17 cellular contexts compared by ENCODE assay signal in the genomic region with DNA sequence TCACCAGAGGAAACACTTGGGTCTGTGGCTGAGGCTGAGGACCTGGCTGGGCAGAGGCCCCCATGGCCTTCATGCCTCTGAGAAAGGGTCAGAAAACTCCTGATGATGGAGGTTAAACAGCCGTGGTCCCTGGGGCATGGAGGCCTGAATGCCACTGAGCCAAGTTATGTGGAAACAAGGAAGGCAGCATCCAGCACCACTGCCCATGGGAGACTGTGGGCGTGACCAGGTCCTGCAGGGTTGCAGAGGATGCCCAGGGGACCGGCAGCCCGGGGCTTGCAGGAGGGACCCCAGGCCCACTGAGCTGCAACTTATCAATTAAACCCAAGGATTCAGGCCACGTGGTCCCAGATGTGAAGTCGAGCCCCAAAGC. TPM values are rescaled to one million over a fixed set of nuclear protein-coding genes. Genes with fewer than 3 reads are reported as not detected.
DNase-seq lines count a peak whose midpoint lies in the region; ATAC-seq, FAIRE-seq and TF ChIP-seq lines count a peak whose summit lies in the region.
"Had no signal": no experiment of that assay in that cellular context is flagged by ENCODE, and none has a peak within 500 bp of the region (broad histone marks: within the 10 kb centered on the region; RNA-seq: fewer than 3 reads in every experiment).

No MANE protein-coding gene starts in this region.

- BruUV-seq in Caco-2 (replicated peaks; lab: Mats Ljungman, UMichigan): no TSS peak

- no peak overlapping the region for H3K27ac ChIP-seq in kidney (ENCODE audit: low read depth in 2 of 2, low read length in 2 of 2)
- H3K27ac ChIP-seq in suprapubic skin: peak overlapping the region; percentile 82
- H3K27ac ChIP-seq: body of pancreas, KMS-11 had no signal

- H3K4me3 ChIP-seq in kidney (ENCODE audit: low read length in 2 of 2) (no peak overlapping the region), suprapubic skin (no peak overlapping the region), Caco-2 (ENCODE audit: low read depth, low read length) (no peak overlapping the region)
- H3K4me3 ChIP-seq: body of pancreas had no signal

- no peak for TF ChIP-seq POLR2A in GM12891 (IDR thresholded peaks at IDR 0.05; ENCODE audit: low read depth, low read length)
- TF ChIP-seq POLR2A in suprapubic skin (IDR thresholded peaks at IDR 0.05): no peak

- no peaks in the 10 kb centered on the region for H3K4me1 Mint-ChIP-seq in activated T-helper 2 cell treated with anti-CD3 and anti-CD28 coated beads, Interferon-gamma antibody, Interleukin-2, Interleukin-4, amounts not matched to agents 10 μg/mL and 5 μg/mL and 100 μg/mL, durations not matched to agents 14 hours and 24 hours and 36 hours (ENCODE audit: low read depth)
- H3K4me1 Mint-ChIP-seq in Caco-2 (ENCODE audit: low read depth, unreplicated experiment): no peaks in the 10 kb centered on the region
- H3K4me1 Mint-ChIP-seq: activated CD4-positive, alpha-beta T cell treated with anti-CD3 and anti-CD28 coated beads, Interleukin-2, amount 10 ng/mL, durations not matched to agents 7 days and 5 days; CD4-positive, CD25-positive, alpha-beta regulatory T cell; stimulated activated effector memory CD8-positive, alpha-beta T cell treated with anti-CD3 and anti-CD28 coated beads, Interleukin-12 subunit alpha, Interleukin-12 subunit beta, amount 100 ng/mL, for 72 hours had no signal

- no peaks in the 10 kb centered on the region for H3K36me3 Mint-ChIP-seq in activated T-helper 2 cell treated with anti-CD3 and anti-CD28 coated beads, Interferon-gamma antibody, Interleukin-2, Interleukin-4, amounts not matched to agents 10 μg/mL and 5 μg/mL and 100 μg/mL, durations not matched to agents 14 hours and 24 hours and 36 hours (ENCODE audit: low read depth)
- H3K36me3 Mint-ChIP-seq in Caco-2 (ENCODE audit: insufficient read depth, unreplicated experiment): no peaks in the 10 kb centered on the region
- H3K36me3 Mint-ChIP-seq: CD4-positive, CD25-positive, alpha-beta regulatory T cell; stimulated activated effector memory CD8-positive, alpha-beta T cell treated with anti-CD3 and anti-CD28 coated beads, Interleukin-12 subunit alpha, Interleukin-12 subunit beta, amount 100 ng/mL, for 72 hours had no signal

- no peak for FAIRE-seq in GM12891 (lab: Jason Lieb, UNC)
- FAIRE-seq in kidney (lab: Jason Lieb, UNC): no peak

- intact Hi-C loops in activated T-helper 2 cell treated with anti-CD3 and anti-CD28 coated beads, Interferon-gamma antibody, Interleukin-2, Interleukin-4, amounts not matched to agents 10 μg/mL and 5 μg/mL and 100 μg/mL, durations not matched to agents 14 hours and 24 hours and 36 hours (cut with micrococcal nuclease): no loop called here
- intact Hi-C loops in kidney (cut with DNase I): no loop called here
- intact Hi-C loops in Caco-2 (cut with micrococcal nuclease; ENCODE audit: unreplicated experiment): no loop called here

- no peaks in the 10 kb centered on the region for H3K9me3 ChIP-seq in kidney (ENCODE audit: control insufficient read depth in 1 of 2, low read length in 2 of 2)
- no peaks in the 10 kb centered on the region for H3K9me3 ChIP-seq in suprapubic skin
- no peaks in the 10 kb centered on the region for H3K9me3 ChIP-seq in Caco-2
- H3K9me3 ChIP-seq: body of pancreas had no signal

- H3K4me3 Mint-ChIP-seq in activated T-helper 2 cell treated with anti-CD3 and anti-CD28 coated beads, Interferon-gamma antibody, Interleukin-2, Interleukin-4, amounts not matched to agents 10 μg/mL and 5 μg/mL and 100 μg/mL, durations not matched to agents 14 hours and 24 hours and 36 hours (ENCODE audit: low read depth): no peak overlapping the region
- no peak overlapping the region for H3K4me3 Mint-ChIP-seq in Caco-2 (ENCODE audit: unreplicated experiment)
- H3K4me3 Mint-ChIP-seq: activated CD4-positive, alpha-beta T cell treated with anti-CD3 and anti-CD28 coated beads, Interleukin-2, amount 10 ng/mL, durations not matched to agents 7 days and 5 days; CD4-positive, CD25-positive, alpha-beta regulatory T cell; stimulated activated effector memory CD8-positive, alpha-beta T cell treated with anti-CD3 and anti-CD28 coated beads, Interleukin-12 subunit alpha, Interleukin-12 subunit beta, amount 100 ng/mL, for 72 hours had no signal

- H3K9me3 Mint-ChIP-seq in activated T-helper 2 cell treated with anti-CD3 and anti-CD28 coated beads, Interferon-gamma antibody, Interleukin-2, Interleukin-4, amounts not matched to agents 10 μg/mL and 5 μg/mL and 100 μg/mL, durations not matched to agents 14 hours and 24 hours and 36 hours: no peaks in the 10 kb centered on the region
- H3K9me3 Mint-ChIP-seq in Caco-2 (ENCODE audit: unreplicated experiment): no peaks in the 10 kb centered on the region
- H3K9me3 Mint-ChIP-seq: activated CD4-positive, alpha-beta T cell treated with anti-CD3 and anti-CD28 coated beads, Interleukin-2, amount 10 ng/mL, durations not matched to agents 7 days and 5 days; CD4-positive, CD25-positive, alpha-beta regulatory T cell; stimulated activated effector memory CD8-positive, alpha-beta T cell treated with anti-CD3 and anti-CD28 coated beads, Interleukin-12 subunit alpha, Interleukin-12 subunit beta, amount 100 ng/mL, for 72 hours had no signal

- DNase-seq in GM12891 (ENCODE audit: insufficient read length, low spot score) (peak; percentile 7), kidney (peak; percentile 40), suprapubic skin (ENCODE audit: low spot score in 2 of 2) (no peak), Caco-2 (no peak), HK-2 (ENCODE audit: unreplicated experiment) (no peak)
- DNase-seq in activated T-helper 2 cell treated with anti-CD3 and anti-CD28 coated beads, Interferon-gamma antibody, Interleukin-2, Interleukin-4, amounts not matched to agents 10 μg/mL and 5 μg/mL and 100 μg/mL, durations not matched to agents 14 hours and 24 hours and 36 hours (ENCODE audit: low spot score): peak; percentile 2
- DNase-seq: activated CD4-positive, alpha-beta T cell treated with anti-CD3 and anti-CD28 coated beads, Interleukin-2, amount 10 ng/mL, durations not matched to agents 7 days and 5 days; CD4-positive, CD25-positive, alpha-beta regulatory T cell; mammary epithelial cell; NCI-H1417; NCI-H226; SHP77 treated with DMSO at 0.1 percent for 48 hours had no signal

- H3K36me3 ChIP-seq in kidney (ENCODE audit: control insufficient read depth in 1 of 2, insufficient read depth in 2 of 2, low read length in 2 of 2) (no peaks in the 10 kb centered on the region), suprapubic skin (no peaks in the 10 kb centered on the region), Caco-2 (ENCODE audit: control insufficient read depth, insufficient read depth, low read length) (no peaks in the 10 kb centered on the region)

- H3K27me3 ChIP-seq in suprapubic skin (peaks cover 12% of the 10 kb centered on the region), Caco-2 (replicated peaks; ENCODE audit: control insufficient read depth, insufficient read depth, low read length) (no peaks in the 10 kb centered on the region)
- H3K27me3 ChIP-seq: body of pancreas had no signal

- POLR2A ChIA-PET in Caco-2 (lab: Charles Lee): no interaction called here

- CTCF ChIA-PET in Caco-2 (lab: Charles Lee): no interaction called here

- no peak overlapping the region for H3K9ac ChIP-seq in kidney (ENCODE audit: low read length in 2 of 2)
- H3K9ac ChIP-seq: KMS-11 had no signal

- no peak overlapping the region for H3K27ac Mint-ChIP-seq in activated T-helper 2 cell treated with anti-CD3 and anti-CD28 coated beads, Interferon-gamma antibody, Interleukin-2, Interleukin-4, amounts not matched to agents 10 μg/mL and 5 μg/mL and 100 μg/mL, durations not matched to agents 14 hours and 24 hours and 36 hours
- H3K27ac Mint-ChIP-seq in Caco-2 (ENCODE audit: unreplicated experiment): no peak overlapping the region
- H3K27ac Mint-ChIP-seq: activated CD4-positive, alpha-beta T cell treated with anti-CD3 and anti-CD28 coated beads, Interleukin-2, amount 10 ng/mL, durations not matched to agents 7 days and 5 days; CD4-positive, CD25-positive, alpha-beta regulatory T cell; stimulated activated effector memory CD8-positive, alpha-beta T cell treated with anti-CD3 and anti-CD28 coated beads, Interleukin-12 subunit alpha, Interleukin-12 subunit beta, amount 100 ng/mL, for 72 hours had no signal

- TF ChIP-seq CTCF in kidney (IDR thresholded peaks at IDR 0.05; ENCODE audit: borderline replicate concordance, extremely low read depth, insufficient read depth) (no peak), suprapubic skin (IDR thresholded peaks at IDR 0.05) (no peak), Caco-2 (IDR thresholded peaks at IDR 0.05; ENCODE audit: insufficient read depth in 1 of 2, low read depth in 1 of 2, low read length in 1 of 2, severe bottlenecking in 1 of 2, unreplicated experiment in 1 of 2) (no peak)

- no peak for ATAC-seq in GM19397 (IDR thresholded peaks at IDR 0.05; ENCODE audit: unreplicated experiment)
- ATAC-seq: esophagus mucosa had no signal

- peaks cover 0 to 3% of the 10 kb centered on the region in 2 donors for H3K4me1 ChIP-seq in kidney (ENCODE audit: control insufficient read depth in 1 of 2, insufficient read depth in 1 of 2, low read depth in 1 of 2, low read length in 2 of 2)
- H3K4me1 ChIP-seq in suprapubic skin: peaks cover 56% of the 10 kb centered on the region
- no peaks in the 10 kb centered on the region for H3K4me1 ChIP-seq in Caco-2
- H3K4me1 ChIP-seq: body of pancreas had no signal

- H3K27me3 Mint-ChIP-seq in activated T-helper 2 cell treated with anti-CD3 and anti-CD28 coated beads, Interferon-gamma antibody, Interleukin-2, Interleukin-4, amounts not matched to agents 10 μg/mL and 5 μg/mL and 100 μg/mL, durations not matched to agents 14 hours and 24 hours and 36 hours (ENCODE audit: low read depth): peaks cover 8% of the 10 kb centered on the region
- H3K27me3 Mint-ChIP-seq in Caco-2 (ENCODE audit: insufficient read depth, unreplicated experiment): no peaks in the 10 kb centered on the region

- TF ChIP-seq EP300 in suprapubic skin (IDR thresholded peaks at IDR 0.05): no peak

- WGBS in suprapubic skin: 60% methylated on average over 2 of the region's 6 CpGs

TF ChIP-seq in GM12891, 5 proteins besides CTCF, POLR2A, EP300 and RAD21:
- no peak for TF ChIP-seq PAX5 (IDR thresholded peaks at IDR 0.05; ENCODE audit: insufficient read depth, low read length, severe bottlenecking)
- no peak for TF ChIP-seq POU2F2 (IDR thresholded peaks at IDR 0.05; ENCODE audit: low read depth, low read length)
- no peak for TF ChIP-seq TAF1 (IDR thresholded peaks at IDR 0.05; ENCODE audit: low read depth, low read length)
- no peak for TF ChIP-seq SPI1 (IDR thresholded peaks at IDR 0.05; ENCODE audit: low read depth, low read length)
- no peak for TF ChIP-seq POLR2AphosphoS5 (IDR thresholded peaks at IDR 0.05; ENCODE audit: low read depth, low read length)

RNA-seq across cellular contexts. Expression of a gene that starts 18.9 kb away (rescaled TPM):
- polyA plus RNA-seq in GM12891 (2012; ENCODE audit: low read depth, missing spikeins): 1.5 TPM
- total RNA-seq in activated T-helper 2 cell treated with anti-CD3 and anti-CD28 coated beads, Interferon-gamma antibody, Interleukin-2, Interleukin-4, amounts not matched to agents 10 μg/mL and 5 μg/mL and 100 μg/mL, durations not matched to agents 14 hours and 24 hours and 36 hours: 2.2 TPM in 2 replicates
- total RNA-seq in kidney (174 TPM), suprapubic skin (100 to 1,000 TPM in 3 of 4 donors, 10 to 100 TPM in 1; 88.9 to 150 (median 126) TPM), Caco-2 (2022) (8.8 and 11.1 TPM in 2 replicates)
- 52.4 TPM for polyA plus RNA-seq in kidney (ENCODE audit: insufficient read depth, low read depth, low replicate concordance)

Comparison
In these comparisons a context has a peak if more than half of its experiments do, and no peak if none do; other contexts are left out.
1. DNase-seq: peak in GM12891 (single experiment), activated T-helper 2 cell treated with anti-CD3 and anti-CD28 coated beads, Interferon-gamma antibody, Interleukin-2, Interleukin-4, amounts not matched to agents 10 μg/mL and 5 μg/mL and 100 μg/mL, durations not matched to agents 14 hours and 24 hours and 36 hours (single experiment) and kidney (single experiment); none in suprapubic skin (0 of 2), Caco-2 (0 of 2) and HK-2 (single experiment).